ENCODE assay signal across 1 cellular context in genomic region chr12:27561535-27562350, GRCh38.
TF ChIP-seq lines count a peak whose summit lies in the region.

No MANE protein-coding gene starts in this region.

TF ChIP-seq in HepG2, 621 proteins besides CTCF, POLR2A, EP300 and RAD21 (continued from another document):
- TF ChIP-seq MLXIP (CRISPR knock-in tag; IDR thresholded peaks at IDR 0.05; ENCODE audit: borderline replicate concordance) (no peak), ZBTB43 (CRISPR knock-in tag; conservative IDR thresholded peaks at IDR 0.05) (no peak), E2F1 (CRISPR knock-in tag; IDR thresholded peaks at IDR 0.05) (no peak), ZMYM4 (CRISPR knock-in tag; IDR thresholded peaks at IDR 0.05) (no peak), ZBTB10 (CRISPR knock-in tag; IDR thresholded peaks at IDR 0.05; ENCODE audit: borderline replicate concordance) (no peak), HNRNPH1 (optimal IDR thresholded peaks at IDR 0.05; ENCODE audit: low read depth, low read length) (no peak), ZFP1 (CRISPR knock-in tag; IDR thresholded peaks at IDR 0.05) (no peak), UBTF (CRISPR knock-in tag; IDR thresholded peaks at IDR 0.05) (no peak), ZNF576 (CRISPR knock-in tag; IDR thresholded peaks at IDR 0.05) (no peak), ERF (CRISPR knock-in tag; IDR thresholded peaks at IDR 0.05) (no peak), ZNF841 (CRISPR knock-in tag; IDR thresholded peaks at IDR 0.05; ENCODE audit: borderline replicate concordance) (no peak), FOXM1 (CRISPR knock-in tag; IDR thresholded peaks at IDR 0.05) (no peak), ZNF382 (CRISPR knock-in tag; IDR thresholded peaks at IDR 0.05; ENCODE audit: borderline replicate concordance) (no peak), ZNF556 (CRISPR knock-in tag; IDR thresholded peaks at IDR 0.05; ENCODE audit: borderline replicate concordance) (no peak), BATF2 (CRISPR knock-in tag; IDR thresholded peaks at IDR 0.05) (no peak)
TF ChIP-seq in HepG2: peak in this region for 0.
